1 cellular context compared by ENCODE assay signal in genomic region chr11:826836-827145, GRCh38.
TF ChIP-seq lines count a peak whose summit lies in the region.

No MANE protein-coding gene starts in this region.

TF ChIP-seq in SK-N-SH treated with all-trans-retinoic acid at 6 μM for 48 hours, 23 proteins besides CTCF, POLR2A, EP300 and RAD21 (continued from another document):
- TF ChIP-seq CREB5 (CRISPR knock-in tag; IDR thresholded peaks at IDR 0.05; ENCODE audit: low read depth) (no peak), ARNTL (CRISPR knock-in tag; IDR thresholded peaks at IDR 0.05; ENCODE audit: borderline replicate concordance, low read depth) (no peak), TOX (CRISPR knock-in tag; IDR thresholded peaks at IDR 0.05; ENCODE audit: borderline replicate concordance) (no peak)
